Comparison of ENCODE assay signal across 1 cellular context in the genomic region with DNA sequence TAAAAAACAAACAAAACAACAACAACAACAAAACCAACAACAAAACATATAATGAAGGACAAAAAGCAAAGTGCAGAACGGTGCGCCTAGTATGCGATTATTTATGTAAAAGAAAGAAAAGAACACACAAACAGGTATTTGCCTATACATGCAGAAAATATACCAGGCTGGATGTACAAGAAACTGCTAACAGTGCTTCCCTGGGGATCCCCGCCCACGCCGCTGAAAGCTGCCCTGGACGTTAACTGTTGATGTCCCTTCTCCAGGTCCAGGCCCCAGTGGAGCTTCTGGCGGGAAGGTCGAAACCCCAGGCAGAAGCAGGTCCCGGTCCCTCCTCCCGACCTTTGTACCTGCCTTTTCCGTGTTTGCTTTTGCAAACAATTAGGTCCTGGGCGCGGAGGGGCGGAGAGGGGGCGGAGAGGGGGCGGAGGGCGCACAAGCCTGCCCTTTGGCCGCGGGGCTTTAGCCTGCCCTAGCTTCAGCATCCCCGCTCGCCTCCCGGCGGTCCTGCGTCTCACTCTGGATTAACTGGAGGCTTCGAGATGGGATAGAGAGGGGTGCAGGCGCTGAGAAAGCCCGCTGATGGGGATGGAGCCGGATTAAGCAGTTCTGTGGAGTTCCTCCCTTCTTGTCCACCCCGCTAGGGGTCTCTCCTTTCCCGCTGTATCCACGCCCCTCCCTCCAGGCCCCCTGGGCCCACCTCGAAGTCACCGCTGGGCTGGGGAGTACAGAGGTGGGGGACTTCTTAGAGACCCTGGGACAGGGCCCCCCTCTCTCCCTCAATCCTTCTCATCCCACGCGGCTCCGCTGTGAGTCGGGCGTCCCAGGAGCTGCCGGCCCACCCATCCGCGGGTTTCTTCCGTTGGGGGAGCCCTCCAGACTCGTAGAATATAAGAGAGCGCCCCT.
TF ChIP-seq lines count a peak whose summit lies in the region.

No MANE protein-coding gene starts in this region.

TF ChIP-seq in HepG2, 621 proteins besides CTCF, POLR2A, EP300 and RAD21 (continued from another document and continues in another):
- TF ChIP-seq ZGPAT (CRISPR knock-in tag; IDR thresholded peaks at IDR 0.05), result peak; percentile 90
- TF ChIP-seq SSRP1 (CRISPR knock-in tag; IDR thresholded peaks at IDR 0.05), result no peak
- TF ChIP-seq PLRG1 (conservative IDR thresholded peaks at IDR 0.05), result no peak
- TF ChIP-seq HOXA9 (CRISPR knock-in tag; IDR thresholded peaks at IDR 0.05; ENCODE audit: borderline replicate concordance), result peak; percentile 67; the same call in 1 of the 2 replicates
- TF ChIP-seq EEA1 (CRISPR knock-in tag; IDR thresholded peaks at IDR 0.05; ENCODE audit: borderline replicate concordance), result peak; percentile 83; the same call in 1 of the 2 replicates
- TF ChIP-seq, protein P1, sequence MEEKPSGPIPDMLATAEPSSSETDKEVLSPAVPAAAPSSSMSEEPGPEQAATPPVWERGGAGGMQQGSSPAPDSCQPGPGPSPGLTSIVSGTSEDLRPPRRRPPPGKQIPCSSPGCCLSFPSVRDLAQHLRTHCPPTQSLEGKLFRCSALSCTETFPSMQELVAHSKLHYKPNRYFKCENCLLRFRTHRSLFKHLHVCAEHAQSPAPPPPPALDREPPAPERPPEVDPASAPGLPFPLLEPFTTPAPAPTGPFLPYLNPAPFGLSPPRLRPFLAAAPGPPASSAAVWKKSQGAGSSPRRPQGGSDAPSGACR (CRISPR knock-in tag; IDR thresholded peaks at IDR 0.05), result peak; percentile 67; the same call in 1 of the 2 replicates
- peak; percentile 85 for TF ChIP-seq NR2C2 (CRISPR knock-in tag; IDR thresholded peaks at IDR 0.05; ENCODE audit: borderline replicate concordance)
- TF ChIP-seq SMARCE1 (IDR thresholded peaks at IDR 0.05; ENCODE audit: borderline replicate concordance), result no peak
- TF ChIP-seq ZNF619 (CRISPR knock-in tag; IDR thresholded peaks at IDR 0.05), result 0 out of 2 replicates have a peak, but pooled peaks have one; percentile 75
- no peak; the same call in 1 of the 2 replicates for TF ChIP-seq KLF15 (CRISPR knock-in tag; IDR thresholded peaks at IDR 0.05; ENCODE audit: borderline replicate concordance)
- TF ChIP-seq U2AF1 (optimal IDR thresholded peaks at IDR 0.05; ENCODE audit: low read depth, low read length), result no peak
- peak; percentile 32; the same call in 1 of the 2 replicates for TF ChIP-seq GMEB2 (CRISPR knock-in tag; IDR thresholded peaks at IDR 0.05; ENCODE audit: low read depth)
- no peak for TF ChIP-seq GABPA (IDR thresholded peaks at IDR 0.05; ENCODE audit: low read depth, low read length)
- peak; percentile 63 for TF ChIP-seq GABPA (CRISPR knock-in tag; IDR thresholded peaks at IDR 0.05; ENCODE audit: low read depth)
- 0 out of 2 replicates have a peak, but pooled peaks have one; percentile 66 for TF ChIP-seq ZNF674 (CRISPR knock-in tag; IDR thresholded peaks at IDR 0.05; ENCODE audit: low read depth)
- TF ChIP-seq, protein P2, sequence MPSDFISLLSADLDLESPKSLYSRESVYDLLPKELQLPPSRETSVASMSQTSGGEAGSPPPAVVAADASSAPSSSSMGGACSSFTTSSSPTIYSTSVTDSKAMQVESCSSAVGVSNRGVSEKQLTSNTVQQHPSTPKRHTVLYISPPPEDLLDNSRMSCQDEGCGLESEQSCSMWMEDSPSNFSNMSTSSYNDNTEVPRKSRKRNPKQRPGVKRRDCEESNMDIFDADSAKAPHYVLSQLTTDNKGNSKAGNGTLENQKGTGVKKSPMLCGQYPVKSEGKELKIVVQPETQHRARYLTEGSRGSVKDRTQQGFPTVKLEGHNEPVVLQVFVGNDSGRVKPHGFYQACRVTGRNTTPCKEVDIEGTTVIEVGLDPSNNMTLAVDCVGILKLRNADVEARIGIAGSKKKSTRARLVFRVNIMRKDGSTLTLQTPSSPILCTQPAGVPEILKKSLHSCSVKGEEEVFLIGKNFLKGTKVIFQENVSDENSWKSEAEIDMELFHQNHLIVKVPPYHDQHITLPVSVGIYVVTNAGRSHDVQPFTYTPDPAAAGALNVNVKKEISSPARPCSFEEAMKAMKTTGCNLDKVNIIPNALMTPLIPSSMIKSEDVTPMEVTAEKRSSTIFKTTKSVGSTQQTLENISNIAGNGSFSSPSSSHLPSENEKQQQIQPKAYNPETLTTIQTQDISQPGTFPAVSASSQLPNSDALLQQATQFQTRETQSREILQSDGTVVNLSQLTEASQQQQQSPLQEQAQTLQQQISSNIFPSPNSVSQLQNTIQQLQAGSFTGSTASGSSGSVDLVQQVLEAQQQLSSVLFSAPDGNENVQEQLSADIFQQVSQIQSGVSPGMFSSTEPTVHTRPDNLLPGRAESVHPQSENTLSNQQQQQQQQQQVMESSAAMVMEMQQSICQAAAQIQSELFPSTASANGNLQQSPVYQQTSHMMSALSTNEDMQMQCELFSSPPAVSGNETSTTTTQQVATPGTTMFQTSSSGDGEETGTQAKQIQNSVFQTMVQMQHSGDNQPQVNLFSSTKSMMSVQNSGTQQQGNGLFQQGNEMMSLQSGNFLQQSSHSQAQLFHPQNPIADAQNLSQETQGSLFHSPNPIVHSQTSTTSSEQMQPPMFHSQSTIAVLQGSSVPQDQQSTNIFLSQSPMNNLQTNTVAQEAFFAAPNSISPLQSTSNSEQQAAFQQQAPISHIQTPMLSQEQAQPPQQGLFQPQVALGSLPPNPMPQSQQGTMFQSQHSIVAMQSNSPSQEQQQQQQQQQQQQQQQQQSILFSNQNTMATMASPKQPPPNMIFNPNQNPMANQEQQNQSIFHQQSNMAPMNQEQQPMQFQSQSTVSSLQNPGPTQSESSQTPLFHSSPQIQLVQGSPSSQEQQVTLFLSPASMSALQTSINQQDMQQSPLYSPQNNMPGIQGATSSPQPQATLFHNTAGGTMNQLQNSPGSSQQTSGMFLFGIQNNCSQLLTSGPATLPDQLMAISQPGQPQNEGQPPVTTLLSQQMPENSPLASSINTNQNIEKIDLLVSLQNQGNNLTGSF (CRISPR knock-in tag; IDR thresholded peaks at IDR 0.05), result no peak
- TF ChIP-seq ZSCAN21 (CRISPR knock-in tag; IDR thresholded peaks at IDR 0.05; ENCODE audit: borderline replicate concordance), result peak; percentile 92
- peak; percentile 67 for TF ChIP-seq HNRNPK (IDR thresholded peaks at IDR 0.05; ENCODE audit: low read depth, low read length, poor library complexity, severe bottlenecking)
- TF ChIP-seq ZMYM2 (CRISPR knock-in tag; IDR thresholded peaks at IDR 0.05), result peak; percentile 78; the same call in 1 of the 2 replicates
- TF ChIP-seq ZNF143 (CRISPR knock-in tag; IDR thresholded peaks at IDR 0.05), result peak; percentile 41; the same call in 1 of the 2 replicates
- no peak; the same call in 1 of the 2 replicates for TF ChIP-seq ZXDC (CRISPR knock-in tag; IDR thresholded peaks at IDR 0.05)
- TF ChIP-seq MAZ (IDR thresholded peaks at IDR 0.05; ENCODE audit: borderline replicate concordance, low read depth, low read length), result peak; percentile 96
- peak; percentile 83 for TF ChIP-seq MAZ (CRISPR knock-in tag; IDR thresholded peaks at IDR 0.05; ENCODE audit: low read depth)
- TF ChIP-seq PCBP1 (IDR thresholded peaks at IDR 0.05; ENCODE audit: borderline replicate concordance, low read depth, low read length), result peak; percentile 93; the same call in 1 of the 2 replicates
- peak; percentile 19 for TF ChIP-seq ZNF543 (CRISPR knock-in tag; IDR thresholded peaks at IDR 0.05)
- no peak for TF ChIP-seq ZNF567 (CRISPR knock-in tag; IDR thresholded peaks at IDR 0.05; ENCODE audit: borderline replicate concordance)
- TF ChIP-seq ZNF720 (CRISPR knock-in tag; IDR thresholded peaks at IDR 0.05), result no peak
- TF ChIP-seq MED13 (CRISPR knock-in tag; IDR thresholded peaks at IDR 0.05), result peak; percentile 83; the same call in 1 of the 2 replicates
- TF ChIP-seq GMEB1 (CRISPR knock-in tag; IDR thresholded peaks at IDR 0.05; ENCODE audit: borderline replicate concordance), result peak; percentile 57
- TF ChIP-seq TEAD2 (CRISPR knock-in tag; IDR thresholded peaks at IDR 0.05), result 0 out of 2 replicates have a peak, but pooled peaks have one; percentile 57
- no peak for TF ChIP-seq CENPT (CRISPR knock-in tag; IDR thresholded peaks at IDR 0.05; ENCODE audit: low read depth)
- peak; percentile 91 for TF ChIP-seq CBX5 (CRISPR knock-in tag; IDR thresholded peaks at IDR 0.05; ENCODE audit: borderline replicate concordance)
- peak; percentile 83 for TF ChIP-seq SIN3A (IDR thresholded peaks at IDR 0.05; ENCODE audit: borderline replicate concordance, low read depth, low read length)
- TF ChIP-seq SMARCC2 (IDR thresholded peaks at IDR 0.05), result no peak
- TF ChIP-seq MXD3 (CRISPR knock-in tag; IDR thresholded peaks at IDR 0.05), result no peak; the same call in none of the 2 replicates
- TF ChIP-seq, protein P3, sequence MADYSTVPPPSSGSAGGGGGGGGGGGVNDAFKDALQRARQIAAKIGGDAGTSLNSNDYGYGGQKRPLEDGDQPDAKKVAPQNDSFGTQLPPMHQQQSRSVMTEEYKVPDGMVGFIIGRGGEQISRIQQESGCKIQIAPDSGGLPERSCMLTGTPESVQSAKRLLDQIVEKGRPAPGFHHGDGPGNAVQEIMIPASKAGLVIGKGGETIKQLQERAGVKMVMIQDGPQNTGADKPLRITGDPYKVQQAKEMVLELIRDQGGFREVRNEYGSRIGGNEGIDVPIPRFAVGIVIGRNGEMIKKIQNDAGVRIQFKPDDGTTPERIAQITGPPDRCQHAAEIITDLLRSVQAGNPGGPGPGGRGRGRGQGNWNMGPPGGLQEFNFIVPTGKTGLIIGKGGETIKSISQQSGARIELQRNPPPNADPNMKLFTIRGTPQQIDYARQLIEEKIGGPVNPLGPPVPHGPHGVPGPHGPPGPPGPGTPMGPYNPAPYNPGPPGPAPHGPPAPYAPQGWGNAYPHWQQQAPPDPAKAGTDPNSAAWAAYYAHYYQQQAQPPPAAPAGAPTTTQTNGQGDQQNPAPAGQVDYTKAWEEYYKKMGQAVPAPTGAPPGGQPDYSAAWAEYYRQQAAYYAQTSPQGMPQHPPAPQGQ (CRISPR knock-in tag; IDR thresholded peaks at IDR 0.05; ENCODE audit: borderline replicate concordance), result no peak
- TF ChIP-seq MED1 (CRISPR knock-in tag; IDR thresholded peaks at IDR 0.05), result peak; percentile 93
- TF ChIP-seq ZNF557 (CRISPR knock-in tag; IDR thresholded peaks at IDR 0.05), result 0 out of 2 replicates have a peak, but pooled peaks have one; percentile 68
- TF ChIP-seq HNRNPUL1 (IDR thresholded peaks at IDR 0.05; ENCODE audit: low read depth, low read length), result no peak
- TF ChIP-seq ATF5 (CRISPR knock-in tag; IDR thresholded peaks at IDR 0.05; ENCODE audit: low read depth), result 0 out of 2 replicates have a peak, but pooled peaks have one; percentile 5
- peak; percentile 84 for TF ChIP-seq ZNF891 (CRISPR knock-in tag; IDR thresholded peaks at IDR 0.05)
- TF ChIP-seq ZNF274 (CRISPR knock-in tag; IDR thresholded peaks at IDR 0.05), result peak; percentile 4; the same call in 1 of the 2 replicates
